In genomic region chr16:180921-181667, GRCh38 we compare ENCODE assay signal across 9 cellular contexts. TPM values are rescaled to one million over a fixed set of nuclear protein-coding genes. Genes with fewer than 3 reads are reported as not detected.
DNase-seq lines count a peak whose midpoint lies in the region; ATAC-seq and TF ChIP-seq lines count a peak whose summit lies in the region.
"Had no signal": no experiment of that assay in that cellular context is flagged by ENCODE, and none has a peak within 500 bp of the region (broad histone marks: within the 10 kb centered on the region; RNA-seq: fewer than 3 reads in every experiment).

No MANE protein-coding gene starts in this region.

- H3K36me3 Mint-ChIP-seq in Caco-2 (ENCODE audit: insufficient read depth, unreplicated experiment), result peaks cover 42% of the 10 kb centered on the region
- peaks cover 2% of the 10 kb centered on the region for H3K36me3 Mint-ChIP-seq in activated CD4-positive, alpha-beta memory T cell treated with anti-CD3 and anti-CD28 coated beads for 36 hours

- peak overlapping the region in 1 of 59 donors; percentile 26 for H3K27ac ChIP-seq in dorsolateral prefrontal cortex
- no peak overlapping the region for H3K27ac ChIP-seq in lower lobe of right lung

- no TSS peak for BruUV-seq in Caco-2 (replicated peaks; lab: Mats Ljungman, UMichigan)

- H3K9me3 ChIP-seq in Caco-2 (no peaks in the 10 kb centered on the region), lower lobe of right lung (no peaks in the 10 kb centered on the region)

- no peaks in the 10 kb centered on the region for H3K4me1 Mint-ChIP-seq in Caco-2 (ENCODE audit: low read depth, unreplicated experiment)
- H3K4me1 Mint-ChIP-seq in activated CD4-positive, alpha-beta memory T cell treated with anti-CD3 and anti-CD28 coated beads for 36 hours (ENCODE audit: low read depth), result no peaks in the 10 kb centered on the region

- H3K4me3 Mint-ChIP-seq in Caco-2 (ENCODE audit: unreplicated experiment), result peak overlapping the region; percentile 64
- H3K4me3 Mint-ChIP-seq in activated CD4-positive, alpha-beta memory T cell treated with anti-CD3 and anti-CD28 coated beads for 36 hours, result peak overlapping the region; percentile 20
- H3K4me3 Mint-ChIP-seq: T-helper 1 cell treated with Interleukin-12 subunit alpha and Interleukin-12 subunit beta and Interleukin-4 antibody, amounts not matched to agents 30 μg/mL and 1 μg/mL, for 36 hours had no signal

- H3K4me1 ChIP-seq in Caco-2 (peaks cover 5% of the 10 kb centered on the region), lower lobe of right lung (peaks cover 22% of the 10 kb centered on the region)

- no peaks in the 10 kb centered on the region for H3K27me3 ChIP-seq in Caco-2 (replicated peaks; ENCODE audit: control insufficient read depth, insufficient read depth, low read length)
- peaks cover 0 to 38% (median 25%) of the 10 kb centered on the region in 45 donors for H3K27me3 ChIP-seq in dorsolateral prefrontal cortex
- H3K27me3 ChIP-seq in lower lobe of right lung (ENCODE audit: low read depth), result peaks cover 43% of the 10 kb centered on the region

- no peak overlapping the region for H3K27ac Mint-ChIP-seq in Caco-2 (ENCODE audit: unreplicated experiment)
- H3K27ac Mint-ChIP-seq in activated CD4-positive, alpha-beta memory T cell treated with anti-CD3 and anti-CD28 coated beads for 36 hours, result no peak overlapping the region
- H3K27ac Mint-ChIP-seq: T-helper 1 cell treated with Interleukin-12 subunit alpha and Interleukin-12 subunit beta and Interleukin-4 antibody, amounts not matched to agents 30 μg/mL and 1 μg/mL, for 36 hours had no signal

- intact Hi-C loops in Caco-2 (cut with micrococcal nuclease; ENCODE audit: unreplicated experiment) (loop anchor here (2.0 kb wide), 2 partner anchors 64 to 74 kb away; no protein-coding TSS in a partner anchor), dorsolateral prefrontal cortex (cut with DNase I) (loop anchor here in 1 of 2 donors (2.0 kb wide), 2 partner anchors 42 to 74 kb away; partner anchors contain the start of gene NPRL3), lower lobe of right lung (cut with DNase I) (no loop called here)
- intact Hi-C loops in activated CD4-positive, alpha-beta memory T cell treated with anti-CD3 and anti-CD28 coated beads for 36 hours (cut with micrococcal nuclease), result loop anchor here (2.0 kb wide), 1 partner anchor 74 kb away; no protein-coding TSS in a partner anchor

- CTCF ChIA-PET in Caco-2 (lab: Charles Lee), result interaction anchor here (0.5 to 1.4 kb wide), 8 partner anchors 8 to 220 kb away, joined by 3 to 7 read pairs (median 4); partner anchors contain the start of gene RHBDF1
- CTCF ChIA-PET in activated CD4-positive, alpha-beta memory T cell treated with anti-CD3 and anti-CD28 coated beads for 36 hours (lab: Charles Lee), result interaction anchor here (0.7 to 3.3 kb wide), 18 partner anchors 10 to 184 kb away, joined by 3 to 23 read pairs (median 4); no protein-coding TSS in a partner anchor

- no peaks in the 10 kb centered on the region for H3K9me3 Mint-ChIP-seq in Caco-2 (ENCODE audit: unreplicated experiment)
- no peaks in the 10 kb centered on the region for H3K9me3 Mint-ChIP-seq in activated CD4-positive, alpha-beta memory T cell treated with anti-CD3 and anti-CD28 coated beads for 36 hours
- H3K9me3 Mint-ChIP-seq: T-helper 1 cell treated with Interleukin-12 subunit alpha and Interleukin-12 subunit beta and Interleukin-4 antibody, amounts not matched to agents 30 μg/mL and 1 μg/mL, for 36 hours had no signal

- H3K36me3 ChIP-seq in Caco-2 (ENCODE audit: control insufficient read depth, insufficient read depth, low read length), result no peaks in the 10 kb centered on the region
- no peaks in the 10 kb centered on the region for H3K36me3 ChIP-seq in lower lobe of right lung

- POLR2A ChIA-PET in Caco-2 (lab: Charles Lee), result interaction anchor here (0.6 kb wide), 2 partner anchors 170 to 202 kb away, joined by 3 to 6 read pairs; no protein-coding TSS in a partner anchor
- POLR2A ChIA-PET in activated CD4-positive, alpha-beta memory T cell treated with anti-CD3 and anti-CD28 coated beads for 36 hours (lab: Charles Lee), result no interaction called here

- H3K4me3 ChIP-seq in Caco-2 (ENCODE audit: low read depth, low read length) (peak overlapping the region; percentile 83), dorsolateral prefrontal cortex (peak overlapping the region; percentile 25 to 65 (median 47)), lower lobe of right lung (peak overlapping the region; percentile 47)

- ATAC-seq in HG03045 (IDR thresholded peaks at IDR 0.05; ENCODE audit: unreplicated experiment) (peak; percentile 53), lower lobe of right lung (peak; percentile 89 to 95), HG03108 (IDR thresholded peaks at IDR 0.05; ENCODE audit: unreplicated experiment) (no peak)

- peak; percentile 86 to 92 for DNase-seq in Caco-2
- peak; percentile 78 for DNase-seq in NCI-H748 (lab: John Stamatoyannopoulos, UW; ENCODE audit: unreplicated experiment)
- DNase-seq in activated CD4-positive, alpha-beta memory T cell treated with anti-CD3 and anti-CD28 coated beads for 36 hours, result peak; percentile 89
- DNase-seq in dorsolateral prefrontal cortex, result peak; percentile 53 to 79 (median 65)
- DNase-seq in lower lobe of right lung, result peak; percentile 88
- peak; percentile 75 to 85 (median 78) for DNase-seq in stimulated activated CD4-positive, alpha-beta T cell treated with anti-CD3 and anti-CD28 coated beads, TNF-alpha, amount 100 ng/mL, for 48 hours (ENCODE audit: low read depth in 3 of 3)

- H3K27me3 Mint-ChIP-seq in Caco-2 (ENCODE audit: insufficient read depth, unreplicated experiment), result no peaks in the 10 kb centered on the region
- H3K27me3 Mint-ChIP-seq in activated CD4-positive, alpha-beta memory T cell treated with anti-CD3 and anti-CD28 coated beads for 36 hours, result peaks cover 22% of the 10 kb centered on the region

- TF ChIP-seq CTCF in Caco-2 (IDR thresholded peaks at IDR 0.05; ENCODE audit: insufficient read depth in 1 of 2, low read depth in 1 of 2, low read length in 1 of 2, severe bottlenecking in 1 of 2, unreplicated experiment in 1 of 2) (peak; percentile 91 to 92), dorsolateral prefrontal cortex (IDR thresholded peaks at IDR 0.05 in 54 of 56, conservative IDR thresholded peaks at IDR 0.05 in 2 of 56; ENCODE audit: low read depth in 1 of 56, partially characterized antibody in 56 of 56) (peak; percentile 81 to 98 (median 94)), lower lobe of right lung (IDR thresholded peaks at IDR 0.05) (peak; percentile 99)

RNA-seq across cellular contexts. Expression of gene HBQ1, which starts 0.8 kb away (rescaled TPM):
- total RNA-seq in Caco-2 (2022) (7.0 and 9.2 TPM in 2 replicates), dorsolateral prefrontal cortex (10 to 100 TPM in 1 of 120 experiments, 1 to 10 TPM in 116, not detected in 3; 1.1 to 10.3 (median 4.3) TPM), lower lobe of right lung (not detected)
- not detected for total RNA-seq in activated CD4-positive, alpha-beta memory T cell treated with anti-CD3 and anti-CD28 coated beads for 36 hours

RNA-seq across cellular contexts. Expression of gene HBA1, which starts 4.6 kb away (rescaled TPM):
- total RNA-seq in Caco-2 (2022) (3.6 and 8.6 TPM in 2 replicates), dorsolateral prefrontal cortex (1,000 to 10,000 TPM in 5 of 120 experiments, 100 to 1,000 TPM in 88, 10 to 100 TPM in 27; 16.7 to 2,013 (median 162) TPM), lower lobe of right lung (217 TPM)
- not detected for total RNA-seq in activated CD4-positive, alpha-beta memory T cell treated with anti-CD3 and anti-CD28 coated beads for 36 hours

RNA-seq across cellular contexts. Expression of gene HBA2, which starts 8.4 kb away (rescaled TPM):
- total RNA-seq in Caco-2 (2022), result 2.1 TPM in 1 of 2 replicates, not detected in the other
- not detected for total RNA-seq in activated CD4-positive, alpha-beta memory T cell treated with anti-CD3 and anti-CD28 coated beads for 36 hours
- 1,000 to 10,000 TPM in 3 of 120 experiments, 100 to 1,000 TPM in 80, 10 to 100 TPM in 36, not detected in 1; 13.5 to 1,749 (median 153) TPM for total RNA-seq in dorsolateral prefrontal cortex
- total RNA-seq in lower lobe of right lung, result 232 TPM

RNA-seq across cellular contexts. Expression of gene HBM, which starts 15.3 kb away (rescaled TPM):
- total RNA-seq in Caco-2 (2022) (not detected in 2 replicates), dorsolateral prefrontal cortex (1 to 10 TPM in 15 of 120 experiments, not detected in 105; 1.1 to 2.5 (median 1.4) TPM), lower lobe of right lung (not detected)
- not detected for total RNA-seq in activated CD4-positive, alpha-beta memory T cell treated with anti-CD3 and anti-CD28 coated beads for 36 hours

RNA-seq across cellular contexts. Expression of gene HBZ, which starts 28.6 kb away (rescaled TPM):
- not detected in 2 replicates for total RNA-seq in Caco-2 (2022)
- total RNA-seq in activated CD4-positive, alpha-beta memory T cell treated with anti-CD3 and anti-CD28 coated beads for 36 hours, result not detected
- 1 to 10 TPM in 1 of 120 experiments, under 1 TPM in 9, not detected in 110; 0.60 to 1.2 (median 0.74) TPM for total RNA-seq in dorsolateral prefrontal cortex
- total RNA-seq in lower lobe of right lung, result not detected
